In the genomic region with DNA sequence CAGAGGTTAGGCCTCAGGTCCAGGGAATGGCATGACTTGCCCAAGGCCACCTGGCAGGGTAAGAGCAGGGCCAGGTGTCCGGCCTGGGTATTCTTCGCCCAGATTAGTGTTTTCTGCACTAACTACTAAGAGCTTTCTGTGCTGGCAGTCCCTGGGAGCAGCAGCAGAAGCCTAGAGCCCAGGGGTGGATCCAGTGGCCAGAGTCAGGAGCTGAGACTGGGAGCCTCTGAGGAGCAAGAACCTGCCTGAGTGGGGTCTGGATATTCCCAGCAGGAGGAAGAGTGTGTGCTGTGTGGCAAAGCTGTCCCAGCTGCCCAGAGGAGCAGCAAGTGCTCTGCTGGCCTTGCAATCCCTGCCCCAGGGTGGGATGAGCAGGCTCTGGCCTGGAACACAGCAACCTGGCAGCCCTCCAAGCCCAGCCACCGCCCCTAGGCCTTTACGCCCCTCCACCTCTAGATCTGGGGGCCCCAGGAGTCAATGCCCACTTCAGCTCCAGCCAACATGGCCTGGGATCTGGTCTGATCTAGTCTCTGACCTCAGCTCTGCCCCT, we compare ENCODE assay signal across 26 cellular contexts. TPM values are rescaled to one million over a fixed set of nuclear protein-coding genes. Genes with fewer than 3 reads are reported as not detected.
"Had no signal": no experiment of that assay in that cellular context is flagged by ENCODE, and none has a peak within 500 bp of the region (broad histone marks: within the 10 kb centered on the region; RNA-seq: fewer than 3 reads in every experiment).

No MANE protein-coding gene starts in this region.

- ATAC-seq: foreskin keratinocyte, left ventricle myocardium superior had no signal

- H3K27me3 Mint-ChIP-seq: activated naive CD8-positive, alpha-beta T cell treated with anti-CD3 and anti-CD28 coated beads for 36 hours had no signal

- H3K27me3 ChIP-seq: dorsolateral prefrontal cortex, foreskin keratinocyte, tibial artery, uterus had no signal

- H3K27ac ChIP-seq: epithelial cell of prostate, foreskin keratinocyte, SK-N-MC, tibial artery, uterus had no signal

- DNase-seq: activated CD4-positive, alpha-beta T cell treated with anti-CD3 and anti-CD28 coated beads for 48 hours; activated CD4-positive, CD25-positive, alpha-beta regulatory T cell; activated naive CD4-positive, alpha-beta T cell; activated naive CD8-positive, alpha-beta T cell treated with anti-CD3 and anti-CD28 coated beads for 36 hours; amniotic stem cell; endodermal cell; foreskin keratinocyte; glutamatergic neuron; hypothalamus; left ventricle myocardium superior; mesendoderm; nucleus accumbens; stimulated activated CD4-positive, alpha-beta T cell treated with anti-CD3 and anti-CD28 coated beads, Interleukin-12 subunit alpha, Interleukin-12 subunit beta, amount 100 ng/mL, for 4 hours; stimulated activated CD4-positive, alpha-beta T cell treated with anti-CD3 and anti-CD28 coated beads, Interleukin-1b, Interleukin-23, amount 100 ng/mL, for 48 hours; stimulated activated naive CD4-positive, alpha-beta T cell treated with Interleukin-2 at 50 U/mL for 16 hours; substantia nigra; T-helper 1 cell; T-helper 9 cell; uterus had no signal

- H3K36me3 Mint-ChIP-seq: activated naive CD8-positive, alpha-beta T cell treated with anti-CD3 and anti-CD28 coated beads for 36 hours had no signal

- H3K27ac Mint-ChIP-seq: activated naive CD8-positive, alpha-beta T cell treated with anti-CD3 and anti-CD28 coated beads for 36 hours; endodermal cell; nephron had no signal

- H3K9me3 Mint-ChIP-seq: activated naive CD8-positive, alpha-beta T cell treated with anti-CD3 and anti-CD28 coated beads for 36 hours; endodermal cell; nephron had no signal

- H3K9me3 ChIP-seq: tibial artery, uterus had no signal

- H3K4me3 ChIP-seq: dorsolateral prefrontal cortex, SK-N-MC, tibial artery, uterus had no signal

- H3K4me3 Mint-ChIP-seq: activated naive CD8-positive, alpha-beta T cell treated with anti-CD3 and anti-CD28 coated beads for 36 hours; endodermal cell; nephron had no signal

- H3K36me3 ChIP-seq: tibial artery, uterus had no signal

- H3K4me1 ChIP-seq: foreskin keratinocyte, tibial artery, uterus had no signal

RNA-seq across cellular contexts. Expression of a gene that starts 50.9 kb away (rescaled TPM):
- total RNA-seq: fibroblast of lung had no signal
- polyA plus RNA-seq: keratinocyte had no signal
